In the genomic region with DNA sequence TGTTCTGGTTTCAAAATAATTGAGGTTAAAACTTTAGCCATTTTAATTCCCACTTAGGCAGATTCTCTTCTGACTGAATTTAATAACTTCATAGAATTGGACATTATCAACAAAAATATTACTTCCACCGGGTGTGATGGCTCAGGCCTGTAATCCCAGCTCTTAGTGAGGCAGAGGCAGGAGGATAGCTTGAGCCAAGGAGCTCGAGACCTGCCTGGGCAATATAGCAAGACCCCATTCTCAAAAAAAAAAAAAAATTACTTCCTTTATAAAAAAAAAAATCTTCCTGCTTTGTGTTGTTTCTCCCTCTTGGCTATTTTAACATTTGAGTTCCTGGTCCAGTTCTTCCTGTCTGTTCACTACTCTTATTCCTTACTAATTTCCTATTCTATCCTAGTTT, we compare ENCODE assay signal across 1 cellular context.
TF ChIP-seq lines count a peak whose summit lies in the region.

No MANE protein-coding gene starts in this region.

TF ChIP-seq in K562, 482 proteins besides CTCF, POLR2A, EP300 and RAD21 (continued from another document):
- TF ChIP-seq ZFP1 (CRISPR knock-in tag; IDR thresholded peaks at IDR 0.05): no peak
